8 cellular contexts compared by ENCODE assay signal in genomic region chr14:75906680-75907280, GRCh38.
DNase-seq lines count a peak whose midpoint lies in the region; ATAC-seq and TF ChIP-seq lines count a peak whose summit lies in the region.

No MANE protein-coding gene starts in this region.

- no peak overlapping the region for H3K4me3 ChIP-seq in SK-N-SH (ENCODE audit: low read depth in 2 of 2, low read length in 1 of 2)

- no peaks in the 10 kb centered on the region for H4K20me1 ChIP-seq in SK-N-SH (ENCODE audit: insufficient read depth)

- no peak overlapping the region for H3K27ac ChIP-seq in SK-N-SH (ENCODE audit: low read depth in 2 of 2, low read length in 1 of 2)

- no peaks in the 10 kb centered on the region for H3K36me3 Mint-ChIP-seq in glutamatergic neuron (ENCODE audit: unreplicated experiment)

- peaks cover 2% of the 10 kb centered on the region for H3K27me3 Mint-ChIP-seq in glutamatergic neuron (ENCODE audit: unreplicated experiment)

- no peak overlapping the region for H3K9ac ChIP-seq in SK-N-SH

- no peaks in the 10 kb centered on the region for H3K9me3 ChIP-seq in SK-N-SH

- no peak for TF ChIP-seq EP300 in Ishikawa (IDR thresholded peaks at IDR 0.05; ENCODE audit: borderline replicate concordance)
- no peak for TF ChIP-seq EP300 in SK-N-SH (IDR thresholded peaks at IDR 0.05; ENCODE audit: borderline replicate concordance in 1 of 2, low read depth in 1 of 2, low read length in 1 of 2)

- H3K27ac Mint-ChIP-seq in glutamatergic neuron (ENCODE audit: unreplicated experiment): no peak overlapping the region

- no peak overlapping the region for H2AFZ ChIP-seq in SK-N-SH (ENCODE audit: low read depth)

- H3K4me2 ChIP-seq in SK-N-SH: no peak overlapping the region

- no peak overlapping the region for H3K4me3 Mint-ChIP-seq in glutamatergic neuron (ENCODE audit: unreplicated experiment)

- H3K79me2 ChIP-seq in SK-N-SH (ENCODE audit: insufficient read depth): no peaks in the 10 kb centered on the region

- no peaks in the 10 kb centered on the region for H3K9me2 ChIP-seq in SK-N-SH

- TF ChIP-seq RAD21 in Ishikawa (IDR thresholded peaks at IDR 0.05; ENCODE audit: low read depth): peak; percentile 61
- TF ChIP-seq RAD21 in SK-N-SH (IDR thresholded peaks at IDR 0.05; ENCODE audit: low read length): peak; percentile 87

- CTCF ChIA-PET in SK-N-SH (lab: Yijun Ruan, JAX): interaction anchor here (0.5 to 14.8 kb wide), 69 partner anchors 11 to 1090 kb away, joined by 3 to 550 read pairs (median 4); partner anchors contain the start of genes ERG28, FLVCR2, IFT43 and TGFB3

- peaks cover 19% of the 10 kb centered on the region for H3K4me1 Mint-ChIP-seq in glutamatergic neuron (ENCODE audit: low read depth, unreplicated experiment)

- POLR2A ChIA-PET in SK-N-SH (lab: Yijun Ruan, JAX): interaction anchor here (1.5 kb wide), 2 partner anchors 73 to 76 kb away, joined by 3 to 6 read pairs; no protein-coding TSS in a partner anchor

- DNase-seq in COLO668 (lab: John Stamatoyannopoulos, UW; ENCODE audit: unreplicated experiment) (peak; percentile 70), SK-N-SH (peak; percentile 39), glutamatergic neuron (peak; percentile 73), renal cortical epithelial cell (ENCODE audit: low read depth) (peak; percentile 44)
- peak; percentile 57 for DNase-seq in activated naive CD4-positive, alpha-beta T cell treated with anti-CD3 and anti-CD28 coated beads, Interleukin-2, amount 50 U/mL, for 16 hours

- WGBS in SK-N-SH (ENCODE audit: low lambda C conversion rate): 48% methylated on average over 4 of the region's 4 CpGs

- no peaks in the 10 kb centered on the region for H3K9me3 Mint-ChIP-seq in glutamatergic neuron (ENCODE audit: unreplicated experiment)

- H3K36me3 ChIP-seq in SK-N-SH (replicated peaks in 1 of 2; ENCODE audit: control insufficient read depth in 1 of 2, insufficient read depth in 2 of 2, low read length in 1 of 2): peaks cover 0 to 10% of the 10 kb centered on the region in 2 experiments

- peak; percentile 98 for TF ChIP-seq CTCF in SK-N-SH (IDR thresholded peaks at IDR 0.05)
- TF ChIP-seq CTCF in glutamatergic neuron (IDR thresholded peaks at IDR 0.05; ENCODE audit: partially characterized antibody, unreplicated experiment): peak; percentile 95

- peaks cover 9 to 13% of the 10 kb centered on the region in 2 experiments; a peak in 3 of 4 replicates for H3K4me1 ChIP-seq in SK-N-SH (ENCODE audit: control insufficient read depth in 1 of 2, insufficient read depth in 2 of 2, low read depth in 1 of 2, low read length in 1 of 2)

- no peaks in the 10 kb centered on the region for H3K27me3 ChIP-seq in SK-N-SH (ENCODE audit: insufficient read depth)

- ATAC-seq in HG03521 (IDR thresholded peaks at IDR 0.05; ENCODE audit: unreplicated experiment): no peak
- ATAC-seq in GM19324 (IDR thresholded peaks at IDR 0.05; ENCODE audit: low FRiP score, unreplicated experiment): no peak

- peaks cover 4% of the 10 kb centered on the region for H3F3A ChIP-seq in SK-N-SH (replicated peaks; ENCODE audit: insufficient read depth)

TF ChIP-seq in Ishikawa, 13 proteins besides CTCF, POLR2A, EP300 and RAD21 (continues in another document):
- TF ChIP-seq, protein P1, sequence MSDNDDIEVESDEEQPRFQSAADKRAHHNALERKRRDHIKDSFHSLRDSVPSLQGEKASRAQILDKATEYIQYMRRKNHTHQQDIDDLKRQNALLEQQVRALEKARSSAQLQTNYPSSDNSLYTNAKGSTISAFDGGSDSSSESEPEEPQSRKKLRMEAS (IDR thresholded peaks at IDR 0.05): no peak
- no peak for TF ChIP-seq EGR1 (IDR thresholded peaks at IDR 0.05)
- no peak for TF ChIP-seq TCF12 (IDR thresholded peaks at IDR 0.05; ENCODE audit: low read depth)
- no peak for TF ChIP-seq CREB1 (IDR thresholded peaks at IDR 0.05; ENCODE audit: low read depth)
- TF ChIP-seq ZBTB7A (IDR thresholded peaks at IDR 0.05; ENCODE audit: low read depth): no peak
- TF ChIP-seq YY1 (IDR thresholded peaks at IDR 0.05; ENCODE audit: low read depth): no peak
- no peak for TF ChIP-seq USF1 (IDR thresholded peaks at IDR 0.05)
- no peak for TF ChIP-seq TAF1 (IDR thresholded peaks at IDR 0.05; ENCODE audit: low read depth)
- no peak for TF ChIP-seq CEBPB (IDR thresholded peaks at IDR 0.05)
- TF ChIP-seq NFIC (IDR thresholded peaks at IDR 0.05): no peak
- no peak for TF ChIP-seq TEAD4 (IDR thresholded peaks at IDR 0.05)
- no peak for TF ChIP-seq FOXM1 (IDR thresholded peaks at IDR 0.05; ENCODE audit: borderline replicate concordance, low read depth)

TF ChIP-seq in SK-N-SH, 30 proteins besides CTCF, POLR2A, EP300 and RAD21:
- TF ChIP-seq SMC3 (IDR thresholded peaks at IDR 0.05; ENCODE audit: low read depth, low read length) (peak; percentile 64), GABPA (IDR thresholded peaks at IDR 0.05; ENCODE audit: low read depth) (no peak), RXRA (IDR thresholded peaks at IDR 0.05; ENCODE audit: borderline replicate concordance, low read depth) (peak; percentile 50; the same call in 1 of the 2 replicates), ELF1 (IDR thresholded peaks at IDR 0.05) (no peak)
